15 cellular contexts compared by ENCODE assay signal in the genomic region with DNA sequence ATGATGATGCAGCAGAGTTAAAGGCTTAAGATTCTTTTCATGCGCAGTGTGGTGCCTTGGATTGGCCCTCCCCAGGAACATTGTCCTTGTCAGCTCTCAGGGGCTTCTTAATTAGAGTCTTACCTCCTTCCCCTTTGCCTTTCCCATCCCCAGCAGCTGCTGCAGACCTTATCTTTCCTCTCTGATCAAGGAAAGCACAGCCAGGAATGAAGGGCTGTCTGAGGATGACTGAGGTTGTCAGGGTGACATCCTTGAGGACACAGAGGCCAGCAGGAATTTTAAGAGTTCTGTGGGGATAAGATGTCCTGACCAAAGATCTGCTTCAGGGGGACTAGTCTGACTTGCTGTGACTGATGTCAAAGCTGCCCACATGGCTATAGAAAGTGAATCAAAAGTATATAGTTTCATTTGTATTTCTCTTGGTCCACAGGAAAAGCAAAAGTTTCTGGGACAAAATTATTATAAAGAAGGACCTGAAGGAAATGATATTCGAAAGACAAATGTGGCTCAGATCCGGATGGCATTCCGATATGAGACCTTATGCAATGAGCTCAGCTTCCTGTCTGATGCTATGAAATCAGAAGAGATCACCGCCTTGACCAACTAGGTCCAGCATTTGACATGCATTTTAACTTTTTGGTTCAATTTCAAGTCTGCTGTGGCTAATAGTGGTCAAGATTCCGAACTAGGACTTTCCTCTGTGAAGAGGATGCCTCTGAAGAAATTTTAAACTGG.
"Had no signal": no experiment of that assay in that cellular context is flagged by ENCODE, and none has a peak within 500 bp of the region (broad histone marks: within the 10 kb centered on the region; RNA-seq: fewer than 3 reads in every experiment).

No MANE protein-coding gene starts in this region.

- H3K4me3 Mint-ChIP-seq: activated CD4-positive, alpha-beta T cell treated with anti-CD3 and anti-CD28 coated beads, Interleukin-2, amount 10 ng/mL, durations not matched to agents 7 days and 5 days; activated naive CD8-positive, alpha-beta T cell treated with anti-CD3 and anti-CD28 coated beads for 36 hours; activated T-helper 1 cell treated with anti-CD3 and anti-CD28 coated beads, Interleukin-12 subunit alpha, Interleukin-12 subunit beta, Interleukin-2, Interleukin-4 antibody, amounts not matched to agents 30 ng/mL and 10 ng/mL and 1 ng/mL, durations not matched to agents 14 hours and 24 hours and 36 hours; brain; central memory CD8-positive, alpha-beta T cell; nephron progenitor cell; stimulated activated naive CD8-positive, alpha-beta T cell treated with anti-CD3 and anti-CD28 coated beads, Interleukin-15, amount 100 ng/mL, for 72 hours had no signal

- H3K27ac ChIP-seq: testis had no signal

- H3K27me3 Mint-ChIP-seq: activated CD4-positive, alpha-beta T cell treated with anti-CD3 and anti-CD28 coated beads, Interleukin-2, amount 10 ng/mL, durations not matched to agents 7 days and 5 days; activated naive CD8-positive, alpha-beta T cell treated with anti-CD3 and anti-CD28 coated beads for 36 hours; central memory CD8-positive, alpha-beta T cell; stimulated activated naive CD8-positive, alpha-beta T cell treated with anti-CD3 and anti-CD28 coated beads, Interleukin-15, amount 100 ng/mL, for 72 hours had no signal

- H3K4me1 ChIP-seq: testis had no signal

- H3K27ac Mint-ChIP-seq: activated CD4-positive, alpha-beta T cell treated with anti-CD3 and anti-CD28 coated beads, Interleukin-2, amount 10 ng/mL, durations not matched to agents 7 days and 5 days; activated naive CD8-positive, alpha-beta T cell treated with anti-CD3 and anti-CD28 coated beads for 36 hours; activated T-helper 1 cell treated with anti-CD3 and anti-CD28 coated beads, Interleukin-12 subunit alpha, Interleukin-12 subunit beta, Interleukin-2, Interleukin-4 antibody, amounts not matched to agents 30 ng/mL and 10 ng/mL and 1 ng/mL, durations not matched to agents 14 hours and 24 hours and 36 hours; brain had no signal

- H3K4me3 ChIP-seq: skin epidermis, testis had no signal

- H3K27me3 ChIP-seq: testis had no signal

- DNase-seq: activated CD4-positive, alpha-beta T cell treated with anti-CD3 and anti-CD28 coated beads, Interleukin-2, amount 10 ng/mL, durations not matched to agents 7 days and 5 days; activated naive CD8-positive, alpha-beta T cell treated with anti-CD3 and anti-CD28 coated beads for 36 hours; amygdala; cortex of kidney; effector memory CD4-positive, alpha-beta T cell; nephron progenitor cell; occipital lobe; stimulated activated naive CD8-positive, alpha-beta T cell treated with anti-CD3 and anti-CD28 coated beads, Interleukin-15, amount 100 ng/mL, for 72 hours; testis had no signal

- H3K9me3 Mint-ChIP-seq: activated CD4-positive, alpha-beta T cell treated with anti-CD3 and anti-CD28 coated beads, Interleukin-2, amount 10 ng/mL, durations not matched to agents 7 days and 5 days; activated naive CD8-positive, alpha-beta T cell treated with anti-CD3 and anti-CD28 coated beads for 36 hours; activated T-helper 1 cell treated with anti-CD3 and anti-CD28 coated beads, Interleukin-12 subunit alpha, Interleukin-12 subunit beta, Interleukin-2, Interleukin-4 antibody, amounts not matched to agents 30 ng/mL and 10 ng/mL and 1 ng/mL, durations not matched to agents 14 hours and 24 hours and 36 hours; central memory CD8-positive, alpha-beta T cell; nephron progenitor cell; stimulated activated naive CD8-positive, alpha-beta T cell treated with anti-CD3 and anti-CD28 coated beads, Interleukin-15, amount 100 ng/mL, for 72 hours had no signal

- H3K4me1 Mint-ChIP-seq: activated CD4-positive, alpha-beta T cell treated with anti-CD3 and anti-CD28 coated beads, Interleukin-2, amount 10 ng/mL, durations not matched to agents 7 days and 5 days; activated naive CD8-positive, alpha-beta T cell treated with anti-CD3 and anti-CD28 coated beads for 36 hours; central memory CD8-positive, alpha-beta T cell; stimulated activated naive CD8-positive, alpha-beta T cell treated with anti-CD3 and anti-CD28 coated beads, Interleukin-15, amount 100 ng/mL, for 72 hours had no signal

- FAIRE-seq: islet of Langerhans had no signal

- ATAC-seq: left lobe of liver; stimulated activated naive CD8-positive, alpha-beta T cell treated with anti-CD3 and anti-CD28 coated beads, Interleukin-15, amount 100 ng/mL, for 72 hours had no signal
